Comparison of ENCODE assay signal across 13 cellular contexts in the genomic region with DNA sequence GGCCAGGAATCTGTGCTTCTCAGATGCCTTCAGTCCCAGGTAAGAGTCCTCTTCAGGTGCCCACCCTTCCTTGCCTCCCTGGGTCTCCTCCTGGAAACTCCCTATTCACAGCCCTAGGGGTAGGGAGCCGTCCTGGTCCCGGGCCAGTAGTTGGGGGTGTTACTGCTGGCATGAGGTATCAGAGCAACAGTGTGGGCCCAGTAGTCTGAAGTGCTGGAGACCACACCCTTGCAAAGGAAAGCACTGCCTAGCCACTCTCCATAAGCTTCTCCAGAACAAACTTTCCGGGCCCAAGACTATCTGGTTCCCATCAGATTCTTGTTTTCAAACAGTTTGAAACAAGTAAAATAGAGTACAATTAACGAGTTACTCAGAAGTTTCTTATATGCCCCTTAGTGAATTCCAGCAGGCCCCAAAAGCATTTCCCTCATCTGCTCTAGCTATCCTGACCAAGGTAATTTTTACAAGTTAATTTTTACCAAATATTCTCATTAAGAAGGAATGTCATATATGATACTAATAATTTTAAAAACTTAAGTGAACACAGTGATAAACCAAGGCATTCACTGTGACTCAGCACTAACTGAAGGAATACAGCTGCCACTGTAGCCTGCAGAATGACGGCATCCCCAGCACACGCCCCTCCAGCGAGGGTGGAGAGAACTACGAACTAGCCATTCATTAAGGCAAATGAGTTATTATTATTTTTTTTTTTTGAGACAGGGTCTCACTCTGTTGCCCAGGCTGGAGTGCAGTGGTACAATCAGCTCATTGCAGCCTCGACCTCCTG. TPM values are rescaled to one million over a fixed set of nuclear protein-coding genes. Genes with fewer than 3 reads are reported as not detected.
DNase-seq lines count a peak whose midpoint lies in the region; ATAC-seq and TF ChIP-seq lines count a peak whose summit lies in the region.
"Had no signal": no experiment of that assay in that cellular context is flagged by ENCODE, and none has a peak within 500 bp of the region (broad histone marks: within the 10 kb centered on the region; RNA-seq: fewer than 3 reads in every experiment).

No MANE protein-coding gene starts in this region.

- no peak overlapping the region for H3K4me3 Mint-ChIP-seq in MCF 10A (ENCODE audit: unreplicated experiment)
- H3K4me3 Mint-ChIP-seq in CD8-positive, alpha-beta T cell = no peak overlapping the region
- H3K4me3 Mint-ChIP-seq: activated CD4-positive, alpha-beta T cell treated with anti-CD3 and anti-CD28 coated beads, Interleukin-2, amount 10 ng/mL, durations not matched to agents 7 days and 5 days had no signal

- H3K27me3 Mint-ChIP-seq in MCF 10A (ENCODE audit: insufficient read depth, unreplicated experiment) = no peaks in the 10 kb centered on the region
- H3K27me3 Mint-ChIP-seq in CD8-positive, alpha-beta T cell (ENCODE audit: low read depth) = no peaks in the 10 kb centered on the region
- H3K27me3 Mint-ChIP-seq: activated CD4-positive, alpha-beta T cell treated with anti-CD3 and anti-CD28 coated beads, Interleukin-2, amount 10 ng/mL, durations not matched to agents 7 days and 5 days had no signal

- CTCF ChIA-PET in MCF 10A (lab: Yijun Ruan, JAX) = interaction anchor here (0.6 to 1.5 kb wide), 7 partner anchors 19 to 354 kb away, joined by 3 to 6 read pairs (median 4); no protein-coding TSS in a partner anchor
- CTCF ChIA-PET in CD8-positive, alpha-beta T cell (lab: Charles Lee) = no interaction called here

- peak overlapping the region; percentile 76 for H3K9ac ChIP-seq in skeletal muscle satellite cell (ENCODE audit: low read depth, low read length)

- no peak overlapping the region for H3K4me3 ChIP-seq in skeletal muscle satellite cell (ENCODE audit: low read length)
- no peak overlapping the region for H3K4me3 ChIP-seq in CD8-positive, alpha-beta T cell (ENCODE audit: low read depth, low read length)
- H3K4me3 ChIP-seq: GM12878 had no signal

- no peak for TF ChIP-seq CTCF in MCF 10A (IDR thresholded peaks at IDR 0.05; ENCODE audit: unreplicated experiment)
- TF ChIP-seq CTCF in CD8-positive, alpha-beta T cell (IDR thresholded peaks at IDR 0.05) = no peak

- BruUV-seq in MCF 10A (replicated peaks; lab: Mats Ljungman, UMichigan) = no TSS peak

- no peak overlapping the region for H3K27ac ChIP-seq in CD8-positive, alpha-beta T cell (ENCODE audit: low read depth, low read length)

- peaks cover 9% of the 10 kb centered on the region for H3K4me1 ChIP-seq in skeletal muscle satellite cell (ENCODE audit: control insufficient read depth, insufficient read depth, low read length)
- H3K4me1 ChIP-seq in CD8-positive, alpha-beta T cell (ENCODE audit: insufficient read depth, low read length) = no peaks in the 10 kb centered on the region

- no peak overlapping the region for H3K4me2 ChIP-seq in skeletal muscle satellite cell (ENCODE audit: low read length)

- no peaks in the 10 kb centered on the region for H3K9me3 Mint-ChIP-seq in MCF 10A (ENCODE audit: unreplicated experiment)
- no peaks in the 10 kb centered on the region for H3K9me3 Mint-ChIP-seq in CD8-positive, alpha-beta T cell
- H3K9me3 Mint-ChIP-seq: activated CD4-positive, alpha-beta T cell treated with anti-CD3 and anti-CD28 coated beads, Interleukin-2, amount 10 ng/mL, durations not matched to agents 7 days and 5 days had no signal

- peak; percentile 76 for DNase-seq in HCEC 1CT
- peak; percentile 37 for DNase-seq in MCF 10A (ENCODE audit: unreplicated experiment)
- DNase-seq in left ventricle myocardium superior = no peak
- DNase-seq in Ammon's horn (ENCODE audit: low spot score) = no peak
- DNase-seq in NK-92 (lab: John Stamatoyannopoulos, UW; ENCODE audit: unreplicated experiment) = no peak
- no peak for DNase-seq in CD8-positive, alpha-beta T cell
- DNase-seq: activated CD4-positive, alpha-beta T cell treated with anti-CD3 and anti-CD28 coated beads, Interleukin-2, amount 10 ng/mL, durations not matched to agents 7 days and 5 days; activated gamma-delta T cell; NCI-H1930; T-helper 1 cell had no signal

- POLR2A ChIA-PET in MCF 10A (lab: Yijun Ruan, JAX) = interaction anchor here (0.6 to 1.5 kb wide), 4 partner anchors 10 to 48 kb away, joined by 3 to 6 read pairs (median 4); no protein-coding TSS in a partner anchor
- POLR2A ChIA-PET in CD8-positive, alpha-beta T cell (lab: Charles Lee) = no interaction called here

- peak; percentile 70 for ATAC-seq in left ventricle myocardium superior
- no peak for ATAC-seq in CD8-positive, alpha-beta T cell
- ATAC-seq in HG03342 (IDR thresholded peaks at IDR 0.05; ENCODE audit: unreplicated experiment) = no peak
- ATAC-seq: GM12878 had no signal

- no peaks in the 10 kb centered on the region for H3K9me3 ChIP-seq in skeletal muscle satellite cell (replicated peaks; ENCODE audit: low read length)
- no peaks in the 10 kb centered on the region for H3K9me3 ChIP-seq in CD8-positive, alpha-beta T cell (ENCODE audit: low read length)

- peaks cover 11% of the 10 kb centered on the region for H3K36me3 ChIP-seq in skeletal muscle satellite cell (ENCODE audit: insufficient read depth, low read length)
- no peaks in the 10 kb centered on the region for H3K36me3 ChIP-seq in CD8-positive, alpha-beta T cell (ENCODE audit: insufficient read depth, low read length)

- H3K27me3 ChIP-seq in skeletal muscle satellite cell (ENCODE audit: control insufficient read depth, insufficient read depth, low read length) = no peaks in the 10 kb centered on the region
- no peaks in the 10 kb centered on the region for H3K27me3 ChIP-seq in CD8-positive, alpha-beta T cell (ENCODE audit: insufficient read depth, low read length)

- H3K27ac Mint-ChIP-seq in MCF 10A (ENCODE audit: low read depth, unreplicated experiment) = peak overlapping the region; percentile 44
- no peak overlapping the region for H3K27ac Mint-ChIP-seq in CD8-positive, alpha-beta T cell
- H3K27ac Mint-ChIP-seq: activated CD4-positive, alpha-beta T cell treated with anti-CD3 and anti-CD28 coated beads, Interleukin-2, amount 10 ng/mL, durations not matched to agents 7 days and 5 days had no signal

- H3K4me1 Mint-ChIP-seq in MCF 10A (ENCODE audit: insufficient read depth, unreplicated experiment) = no peaks in the 10 kb centered on the region
- no peaks in the 10 kb centered on the region for H3K4me1 Mint-ChIP-seq in CD8-positive, alpha-beta T cell (ENCODE audit: low read depth)
- H3K4me1 Mint-ChIP-seq: activated CD4-positive, alpha-beta T cell treated with anti-CD3 and anti-CD28 coated beads, Interleukin-2, amount 10 ng/mL, durations not matched to agents 7 days and 5 days had no signal

- intact Hi-C loops in MCF 10A (cut with micrococcal nuclease) (no loop called here), left ventricle myocardium superior (cut with micrococcal nuclease) (no loop called here)
- intact Hi-C loops in CD8-positive, alpha-beta T cell (cut with DNase I, micrococcal nuclease) = no loop called here

- H3K36me3 Mint-ChIP-seq in MCF 10A (ENCODE audit: insufficient read depth, unreplicated experiment) = no peaks in the 10 kb centered on the region
- H3K36me3 Mint-ChIP-seq in CD8-positive, alpha-beta T cell = no peaks in the 10 kb centered on the region

RNA-seq across cellular contexts. Expression of a gene that starts 49.4 kb away (rescaled TPM):
- total RNA-seq in MCF 10A (2022) (61.7 and 98.9 TPM in 2 replicates), left ventricle myocardium superior (10.9 TPM)
- 65.7 and 70.0 TPM in 2 replicates for total RNA-seq in skeletal muscle satellite cell (2012; rRNA removed)
- 1 to 10 TPM; 2.7 to 3.6 TPM for total RNA-seq in CD8-positive, alpha-beta T cell

Comparison
In these comparisons a context has a peak if more than half of its experiments do, and no peak if none do; other contexts are left out.
1. DNase-seq: peak in HCEC 1CT (single experiment) and MCF 10A (single experiment); none in left ventricle myocardium superior (single experiment), Ammon's horn (single experiment), NK-92 (single experiment) and CD8-positive, alpha-beta T cell (0 of 7).